9 cellular contexts compared by ENCODE assay signal in the genomic region with DNA sequence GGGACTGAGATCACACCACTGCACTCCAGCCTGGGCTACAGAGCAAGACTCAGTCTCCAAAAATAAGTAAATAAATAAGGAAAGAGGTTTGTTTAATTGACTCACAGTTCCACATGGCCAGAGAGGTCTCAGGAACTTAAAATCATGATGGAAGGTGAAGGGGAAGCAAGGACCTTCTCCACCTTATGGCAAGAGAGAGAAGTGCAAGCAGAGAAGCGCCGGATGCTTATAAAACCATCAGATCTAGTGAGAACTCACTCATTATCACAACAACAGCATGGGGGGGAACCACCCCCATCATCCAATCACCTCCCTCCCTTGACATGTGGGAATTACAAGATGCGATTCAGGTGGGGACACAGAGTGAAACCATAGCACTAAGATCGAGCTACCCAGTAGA. TPM values are rescaled to one million over a fixed set of nuclear protein-coding genes. Genes with fewer than 3 reads are reported as not detected.
DNase-seq lines count a peak whose midpoint lies in the region; ATAC-seq and TF ChIP-seq lines count a peak whose summit lies in the region.
"Had no signal": no experiment of that assay in that cellular context is flagged by ENCODE, and none has a peak within 500 bp of the region (broad histone marks: within the 10 kb centered on the region; RNA-seq: fewer than 3 reads in every experiment).

No MANE protein-coding gene starts in this region.

- WGBS in mammary epithelial cell (ENCODE audit: low coverage, missing lambda C conversion rate): 97% methylated on average over 4 of the region's 4 CpGs
- WGBS in esophagus squamous epithelium, 2 donors: 80 to 91% methylated on average over 4 of the region's 4 CpGs

- no peaks in the 10 kb centered on the region for H3K79me2 ChIP-seq in mammary epithelial cell (ENCODE audit: insufficient read depth, low read length)

- intact Hi-C loops in mammary epithelial cell (cut with micrococcal nuclease) (no loop called here), esophagus squamous epithelium (cut with DNase I) (no loop called here)

- peak; percentile 4 to 7 for DNase-seq in AML-193 (lab: John Stamatoyannopoulos, UW)
- peak; percentile 17 for DNase-seq in mammary epithelial cell
- no peak for DNase-seq in esophagus squamous epithelium (lab: John Stamatoyannopoulos, UW)
- no peak for DNase-seq in AG20443 (ENCODE audit: low spot score)
- DNase-seq in activated T-cell treated with anti-CD3 and anti-CD28 coated beads, Interleukin-2, amount 50 U/mL, for 4 hours: no peak
- DNase-seq in NCI-H1694 treated with DMSO at 0.1 percent for 48 hours (lab: John Stamatoyannopoulos, UW): no peak

- peaks cover 8% of the 10 kb centered on the region for H3K27me3 Mint-ChIP-seq in activated T-cell treated with anti-CD3 and anti-CD28 coated beads, Interleukin-2, amount 50 U/mL, for 4 hours (ENCODE audit: low read depth)

- H3K9ac ChIP-seq in mammary epithelial cell (ENCODE audit: insufficient read depth, low read length): no peak overlapping the region

- H3K27me3 ChIP-seq in mammary epithelial cell (ENCODE audit: insufficient read depth, low read length) (no peaks in the 10 kb centered on the region), esophagus squamous epithelium (no peaks in the 10 kb centered on the region)

- H3K36me3 ChIP-seq in mammary epithelial cell (ENCODE audit: insufficient read depth, low read length): no peaks in the 10 kb centered on the region
- H3K36me3 ChIP-seq in esophagus squamous epithelium: no peaks in the 10 kb centered on the region
- H3K36me3 ChIP-seq: neutrophil had no signal

- H3K4me1 ChIP-seq in mammary epithelial cell (ENCODE audit: insufficient read depth, low read length) (no peaks in the 10 kb centered on the region), esophagus squamous epithelium (no peaks in the 10 kb centered on the region)

- H3K4me2 ChIP-seq in mammary epithelial cell (ENCODE audit: insufficient read depth, low read depth, low read length): no peak overlapping the region

- BruUV-seq in mammary epithelial cell (replicated peaks; lab: Mats Ljungman, UMichigan): no TSS peak

- no peaks in the 10 kb centered on the region for H4K20me1 ChIP-seq in mammary epithelial cell (ENCODE audit: insufficient read depth, low read length)

- no peaks in the 10 kb centered on the region for H3K4me1 Mint-ChIP-seq in activated T-cell treated with anti-CD3 and anti-CD28 coated beads, Interleukin-2, amount 50 U/mL, for 4 hours (ENCODE audit: low read depth)

- H3K4me3 ChIP-seq in mammary epithelial cell (replicated peaks in 1 of 3; ENCODE audit: insufficient read depth in 1 of 3, low read depth in 2 of 3, low read length in 3 of 3) (no peak overlapping the region), esophagus squamous epithelium (no peak overlapping the region)

- dilution Hi-C loops in mammary epithelial cell (cut with HindIII; ENCODE audit: low sequenced_read_pairs): no loop called here

- ATAC-seq in GM19025 (IDR thresholded peaks at IDR 0.05; ENCODE audit: low read depth, unreplicated experiment): peak; percentile 69
- ATAC-seq in HG03565 (IDR thresholded peaks at IDR 0.05; ENCODE audit: unreplicated experiment): peak; percentile 72
- no peak for ATAC-seq in activated T-cell treated with anti-CD3 and anti-CD28 coated beads, Interleukin-2, amount 50 U/mL, for 4 hours

- TF ChIP-seq CTCF in mammary epithelial cell (conservative IDR thresholded peaks at IDR 0.05 in 1 of 2, IDR thresholded peaks at IDR 0.05 in 1 of 2; ENCODE audit: extremely low read depth in 1 of 2, insufficient read depth in 1 of 2, low read depth in 1 of 2, low read length in 2 of 2) (peak; percentile 37 to 65), esophagus squamous epithelium (IDR thresholded peaks at IDR 0.05) (peak in 2 of 6 experiments; percentile 18 to 53)

- CTCF ChIA-PET in mammary epithelial cell (lab: Charles Lee; ENCODE audit: low non-redundant PET): no interaction called here

- no peaks in the 10 kb centered on the region for H3K9me3 Mint-ChIP-seq in activated T-cell treated with anti-CD3 and anti-CD28 coated beads, Interleukin-2, amount 50 U/mL, for 4 hours

- H3K36me3 Mint-ChIP-seq in activated T-cell treated with anti-CD3 and anti-CD28 coated beads, Interleukin-2, amount 50 U/mL, for 4 hours (ENCODE audit: insufficient read depth): no peaks in the 10 kb centered on the region

- TF ChIP-seq POLR2A in esophagus squamous epithelium (IDR thresholded peaks at IDR 0.05): no peak

- no peak overlapping the region for H2AFZ ChIP-seq in mammary epithelial cell (ENCODE audit: low read depth, low read length)

- H3K4me3 Mint-ChIP-seq in activated T-cell treated with anti-CD3 and anti-CD28 coated beads, Interleukin-2, amount 50 U/mL, for 4 hours: no peak overlapping the region

- no peaks in the 10 kb centered on the region for H3K9me3 ChIP-seq in mammary epithelial cell (replicated peaks; ENCODE audit: insufficient read depth, low read length)
- H3K9me3 ChIP-seq in esophagus squamous epithelium: peaks cover 0 to 9% (median 3%) of the 10 kb centered on the region in 3 donors
- H3K9me3 ChIP-seq: neutrophil had no signal

- H3K27ac ChIP-seq in mammary epithelial cell (ENCODE audit: insufficient read depth, low read depth, low read length): no peak overlapping the region
- no peak overlapping the region for H3K27ac ChIP-seq in esophagus squamous epithelium
- H3K27ac ChIP-seq: neutrophil had no signal

- in situ Hi-C loops in mammary epithelial cell (cut with MboI; ENCODE audit: low sequenced_read_pairs in 2 of 2): loop anchor here in 1 of 2 donors (25.0 kb wide), 1 partner anchor 288 kb away; no protein-coding TSS in a partner anchor

RNA-seq across cellular contexts. Expression of gene RGMB, which starts 22.8 kb away (rescaled TPM):
- total RNA-seq in mammary epithelial cell (10 to 100 TPM; 22.3 to 24.8 TPM), esophagus squamous epithelium (10 to 100 TPM; 13.0 to 31.7 (median 14.2) TPM)
- polyA plus RNA-seq in mammary epithelial cell: 11.1 TPM
- 25.6 TPM for polyA minus RNA-seq in mammary epithelial cell
- 1 to 10 TPM; 2.5 to 3.8 (median 3.6) TPM for total RNA-seq in activated T-cell treated with anti-CD3 and anti-CD28 coated beads, Interleukin-2, amount 50 U/mL, for 4 hours

Comparison
In these comparisons a context has a peak if more than half of its experiments do, and no peak if none do; other contexts are left out.
1. DNase-seq: peak in AML-193 (2 of 2) and mammary epithelial cell (single experiment); none in esophagus squamous epithelium (single experiment), AG20443 (single experiment), activated T-cell treated with anti-CD3 and anti-CD28 coated beads, Interleukin-2, amount 50 U/mL, for 4 hours (single experiment) and NCI-H1694 treated with DMSO at 0.1 percent for 48 hours (single experiment).
2. ATAC-seq: peak in GM19025 (single experiment) and HG03565 (single experiment); none in activated T-cell treated with anti-CD3 and anti-CD28 coated beads, Interleukin-2, amount 50 U/mL, for 4 hours (0 of 2).